ENCODE assay signal across 7 cellular contexts in the genomic region with DNA sequence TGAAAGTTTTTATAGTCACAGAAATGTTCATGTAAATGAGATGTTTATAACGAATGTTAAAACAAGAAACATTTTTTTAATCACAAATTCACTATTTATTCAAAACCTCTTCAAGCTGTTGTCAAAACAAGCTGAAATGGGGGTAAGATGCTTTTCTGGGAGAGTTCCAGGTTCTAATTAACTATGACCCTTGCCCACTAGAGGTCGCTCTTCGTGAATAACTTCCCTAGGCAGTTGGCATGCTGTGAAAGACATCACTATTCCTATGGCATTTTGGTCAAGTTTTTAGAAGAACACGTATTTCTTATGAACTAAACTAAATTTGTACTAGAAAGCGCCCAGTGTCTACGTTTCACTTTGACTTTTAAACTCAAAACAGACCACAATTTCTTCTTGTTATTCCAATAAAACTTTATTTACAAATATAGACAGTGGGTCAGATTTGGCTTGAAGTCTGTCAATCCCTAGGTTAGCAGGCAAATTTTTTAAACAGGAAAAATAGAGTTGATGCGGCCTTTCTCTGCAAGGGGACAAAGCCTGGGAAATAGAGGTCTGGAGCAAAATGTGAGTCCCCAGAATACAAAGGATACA.
DNase-seq lines count a peak whose midpoint lies in the region; ATAC-seq, FAIRE-seq and TF ChIP-seq lines count a peak whose summit lies in the region.

No MANE protein-coding gene starts in this region.

- no peak overlapping the region for H2AFZ ChIP-seq in IMR-90 (replicated peaks; ENCODE audit: low read length, poor library complexity)

- no peak overlapping the region for H3K4ac ChIP-seq in IMR-90 (ENCODE audit: low read depth, low read length)

- TF ChIP-seq RAD21 in IMR-90 (IDR thresholded peaks at IDR 0.05; ENCODE audit: low read length): peak; percentile 29

- H3K9ac ChIP-seq in IMR-90 (ENCODE audit: low read depth, low read length): no peak overlapping the region

- H3K79me1 ChIP-seq in IMR-90 (ENCODE audit: low read depth in 1 of 2, low read length in 2 of 2): no peaks in the 10 kb centered on the region

- no peak overlapping the region for H3K14ac ChIP-seq in IMR-90 (replicated peaks; ENCODE audit: low read depth, low read length)

- no peaks in the 10 kb centered on the region for H3K9me1 ChIP-seq in IMR-90 (ENCODE audit: insufficient read depth, low read length)

- H3K4me3 ChIP-seq in IMR-90 (ENCODE audit: insufficient read depth, low read depth, low read length) (no peak overlapping the region), ovary (no peak overlapping the region)

- intact Hi-C loops in IMR-90 (cut with micrococcal nuclease): loop anchor here (1.0 to 10.0 kb wide), 4 partner anchors 121 to 487 kb away; a partner anchor contains a TSS
- intact Hi-C loops in ovary (cut with DNase I): no loop called here

- H3K9me3 ChIP-seq in IMR-90 (ENCODE audit: control insufficient read depth, insufficient read depth, low read length) (peaks cover 5% of the 10 kb centered on the region; the same call in 1 of the 2 replicates), ovary (peaks cover 0 to 6% of the 10 kb centered on the region in 2 donors)

- H3K56ac ChIP-seq in IMR-90 (ENCODE audit: extremely low read depth, insufficient read depth, low read length): no peak overlapping the region

- peaks cover 9% of the 10 kb centered on the region for H3K27me3 ChIP-seq in IMR-90 (ENCODE audit: control insufficient read depth, insufficient read depth, low read length)
- H3K27me3 ChIP-seq in ovary: no peaks in the 10 kb centered on the region

- CTCF ChIA-PET in IMR-90 (lab: Yijun Ruan, JAX): interaction anchor here (0.9 kb wide), 1 partner anchor 11 kb away, joined by 3 read pairs; no protein-coding TSS in a partner anchor

- dilution Hi-C loops in IMR-90 (cut with HindIII; ENCODE audit: low sequenced_read_pairs, unreplicated experiment): no loop called here

- WGBS in IMR-90 (ENCODE audit: extremely low coverage in 2 of 2, insufficient read length in 1 of 2), 2 experiments: no CpG with 5 or more reads among the region's 7 CpGs
- WGBS in ovary, 3 donors: 53 to 56% (median 55%) methylated on average over 7 of the region's 7 CpGs

- no peak overlapping the region for H3K4me2 ChIP-seq in IMR-90 (ENCODE audit: low read depth, low read length)

- peak; percentile 93 for FAIRE-seq in G401.6 (lab: Jason Lieb, UNC)
- peak; percentile 55 for FAIRE-seq in islet of Langerhans (lab: Jason Lieb, UNC)

- H4K91ac ChIP-seq in IMR-90 (ENCODE audit: insufficient read depth, low read depth, low read length): no peak overlapping the region

- no TSS peak for BruUV-seq in IMR-90 (replicated peaks; lab: Mats Ljungman, UMichigan)

- H4K5ac ChIP-seq in IMR-90 (ENCODE audit: low read depth, low read length): no peak overlapping the region

- POLR2A ChIA-PET in IMR-90 (lab: Charles Lee; ENCODE audit: unreplicated experiment): no interaction called here

- no peak overlapping the region for H2BK20ac ChIP-seq in IMR-90 (ENCODE audit: low read depth, low read length)

- H2BK120ac ChIP-seq in IMR-90 (ENCODE audit: low read depth, low read length): no peak overlapping the region

- no peak overlapping the region for H3K23ac ChIP-seq in IMR-90 (ENCODE audit: low read depth, low read length)

- no peaks in the 10 kb centered on the region for H3K4me1 ChIP-seq in IMR-90 (ENCODE audit: control insufficient read depth, insufficient read depth, low read length)
- no peaks in the 10 kb centered on the region for H3K4me1 ChIP-seq in ovary (ENCODE audit: insufficient read depth)

- no peak overlapping the region for H2AK9ac ChIP-seq in IMR-90 (replicated peaks; ENCODE audit: low read depth, low read length, poor library complexity)

- no peak for TF ChIP-seq POLR2A in IMR-90 (IDR thresholded peaks at IDR 0.05; ENCODE audit: low read depth, low read length)
- TF ChIP-seq POLR2A in ovary (IDR thresholded peaks at IDR 0.05): no peak

- H2BK15ac ChIP-seq in IMR-90 (ENCODE audit: low read depth, low read length): no peak overlapping the region

- no peak overlapping the region for H3K18ac ChIP-seq in IMR-90 (ENCODE audit: low read depth, low read length)

- no peak for TF ChIP-seq EP300 in ovary (IDR thresholded peaks at IDR 0.05)

- H3K36me3 ChIP-seq in IMR-90 (ENCODE audit: control insufficient read depth, insufficient read depth, low read length) (no peaks in the 10 kb centered on the region), ovary (no peaks in the 10 kb centered on the region)

- H2AK5ac ChIP-seq in IMR-90 (ENCODE audit: low read depth, low read length): no peak overlapping the region

- H3K27ac ChIP-seq in IMR-90 (ENCODE audit: insufficient read depth, low read length) (no peak overlapping the region), ovary (no peak overlapping the region)

- H4K20me1 ChIP-seq in IMR-90 (ENCODE audit: insufficient read depth, low read length): no peaks in the 10 kb centered on the region

- H2BK5ac ChIP-seq in IMR-90 (ENCODE audit: low read depth, low read length, poor library complexity, severe bottlenecking): no peak overlapping the region

- DNase-seq in IMR-90 (peak; percentile 55), SIG-M5 (lab: John Stamatoyannopoulos, UW) (peak; percentile 12), amniotic epithelial cell (ENCODE audit: low read depth) (peak; percentile 61), ovary (no peak)
- DNase-seq in stimulated activated CD4-positive, alpha-beta T cell treated with anti-CD3 and anti-CD28 coated beads, TNF-alpha, amount 100 ng/mL, for 1 hour (ENCODE audit: low read depth in 3 of 3, low spot score in 1 of 3): peak; percentile 7 to 32 (median 16)

- in situ Hi-C loops in IMR-90 (cut with MboI; ENCODE audit: low sequenced_read_pairs): no loop called here

- H4K8ac ChIP-seq in IMR-90 (ENCODE audit: low read depth in 2 of 2, low read length in 2 of 2): no peak overlapping the region

- peak; percentile 62 for TF ChIP-seq CTCF in IMR-90 (conservative IDR thresholded peaks at IDR 0.05; ENCODE audit: low read depth, low read length)
- TF ChIP-seq CTCF in ovary (IDR thresholded peaks at IDR 0.05): no peak

- ATAC-seq in IMR-90 (ENCODE audit: low read depth): no peak

TF ChIP-seq in IMR-90, 13 proteins besides CTCF, POLR2A, EP300 and RAD21:
- TF ChIP-seq MAZ (IDR thresholded peaks at IDR 0.05; ENCODE audit: borderline replicate concordance, low read depth, low read length): no peak
- no peak for TF ChIP-seq CHD1 (IDR thresholded peaks at IDR 0.05; ENCODE audit: low read depth, low read length)
- TF ChIP-seq FOS (IDR thresholded peaks at IDR 0.05; ENCODE audit: low read depth, low read length): no peak
- no peak for TF ChIP-seq MXI1 (IDR thresholded peaks at IDR 0.05; ENCODE audit: borderline replicate concordance, low read depth, low read length)
- TF ChIP-seq, protein P1, sequence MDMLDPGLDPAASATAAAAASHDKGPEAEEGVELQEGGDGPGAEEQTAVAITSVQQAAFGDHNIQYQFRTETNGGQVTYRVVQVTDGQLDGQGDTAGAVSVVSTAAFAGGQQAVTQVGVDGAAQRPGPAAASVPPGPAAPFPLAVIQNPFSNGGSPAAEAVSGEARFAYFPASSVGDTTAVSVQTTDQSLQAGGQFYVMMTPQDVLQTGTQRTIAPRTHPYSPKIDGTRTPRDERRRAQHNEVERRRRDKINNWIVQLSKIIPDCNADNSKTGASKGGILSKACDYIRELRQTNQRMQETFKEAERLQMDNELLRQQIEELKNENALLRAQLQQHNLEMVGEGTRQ (IDR thresholded peaks at IDR 0.05; ENCODE audit: low read depth, low read length): no peak
- TF ChIP-seq CEBPB (IDR thresholded peaks at IDR 0.05; ENCODE audit: low read depth, low read length): no peak

Comparison
In these comparisons a context has a peak if more than half of its experiments do, and no peak if none do; other contexts are left out.
1. DNase-seq: peak in IMR-90 (single experiment), SIG-M5 (single experiment), amniotic epithelial cell (single experiment) and stimulated activated CD4-positive, alpha-beta T cell treated with anti-CD3 and anti-CD28 coated beads, TNF-alpha, amount 100 ng/mL, for 1 hour (3 of 3); none in ovary (0 of 5).